Comparison of ENCODE assay signal across 1 cellular context in genomic region chr3:52771334-52771681, GRCh38.
TF ChIP-seq lines count a peak whose summit lies in the region.

No MANE protein-coding gene starts in this region.

TF ChIP-seq in K562, 482 proteins besides CTCF, POLR2A, EP300 and RAD21:
- 0 out of 2 replicates have a peak, but pooled peaks have one; percentile 0 for TF ChIP-seq ZNF316 (IDR thresholded peaks at IDR 0.05)
- peak; percentile 22 for TF ChIP-seq TAF9B (IDR thresholded peaks at IDR 0.05; ENCODE audit: partially characterized antibody)
- no peak for TF ChIP-seq SREBF1 (IDR thresholded peaks at IDR 0.05; ENCODE audit: borderline replicate concordance, low read depth, low read length)
- TF ChIP-seq, protein P1, sequence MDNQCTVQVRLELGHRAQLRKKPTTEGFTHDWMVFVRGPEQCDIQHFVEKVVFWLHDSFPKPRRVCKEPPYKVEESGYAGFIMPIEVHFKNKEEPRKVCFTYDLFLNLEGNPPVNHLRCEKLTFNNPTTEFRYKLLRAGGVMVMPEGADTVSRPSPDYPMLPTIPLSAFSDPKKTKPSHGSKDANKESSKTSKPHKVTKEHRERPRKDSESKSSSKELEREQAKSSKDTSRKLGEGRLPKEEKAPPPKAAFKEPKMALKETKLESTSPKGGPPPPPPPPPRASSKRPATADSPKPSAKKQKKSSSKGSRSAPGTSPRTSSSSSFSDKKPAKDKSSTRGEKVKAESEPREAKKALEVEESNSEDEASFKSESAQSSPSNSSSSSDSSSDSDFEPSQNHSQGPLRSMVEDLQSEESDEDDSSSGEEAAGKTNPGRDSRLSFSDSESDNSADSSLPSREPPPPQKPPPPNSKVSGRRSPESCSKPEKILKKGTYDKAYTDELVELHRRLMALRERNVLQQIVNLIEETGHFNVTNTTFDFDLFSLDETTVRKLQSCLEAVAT (IDR thresholded peaks at IDR 0.05) = no peak
- TF ChIP-seq GTF2E2 (tag; IDR thresholded peaks at IDR 0.05) = peak; percentile 36; the same call in 1 of the 2 replicates
- TF ChIP-seq ARNT (IDR thresholded peaks at IDR 0.05) = 0 out of 4 replicates have a peak, but pooled peaks of 1 of the 2 experiments have one; percentile 5
- 0 out of 2 replicates have a peak, but pooled peaks have one; percentile 21 for TF ChIP-seq BACH1 (tag; IDR thresholded peaks at IDR 0.05)
- TF ChIP-seq, protein P2, sequence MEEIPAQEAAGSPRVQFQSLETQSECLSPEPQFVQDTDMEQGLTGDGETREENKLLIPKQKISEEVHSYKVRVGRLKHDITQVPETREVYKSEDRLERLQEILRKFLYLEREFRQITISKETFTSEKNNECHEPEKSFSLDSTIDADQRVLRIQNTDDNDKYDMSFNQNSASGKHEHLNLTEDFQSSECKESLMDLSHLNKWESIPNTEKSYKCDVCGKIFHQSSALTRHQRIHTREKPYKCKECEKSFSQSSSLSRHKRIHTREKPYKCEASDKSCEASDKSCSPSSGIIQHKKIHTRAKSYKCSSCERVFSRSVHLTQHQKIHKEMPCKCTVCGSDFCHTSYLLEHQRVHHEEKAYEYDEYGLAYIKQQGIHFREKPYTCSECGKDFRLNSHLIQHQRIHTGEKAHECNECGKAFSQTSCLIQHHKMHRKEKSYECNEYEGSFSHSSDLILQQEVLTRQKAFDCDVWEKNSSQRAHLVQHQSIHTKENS (CRISPR knock-in tag; IDR thresholded peaks at IDR 0.05) = no peak
